Comparison of ENCODE assay signal across 8 cellular contexts in genomic region chr3:70982700-70983140, GRCh38.
DNase-seq lines count a peak whose midpoint lies in the region; ATAC-seq and TF ChIP-seq lines count a peak whose summit lies in the region.

No MANE protein-coding gene starts in this region.

- no peak overlapping the region for H2AK5ac ChIP-seq in trophoblast cell (ENCODE audit: low read length)

- H3K27me3 ChIP-seq in trophoblast cell (ENCODE audit: insufficient read depth, low read length) (no peaks in the 10 kb centered on the region), testis (no peaks in the 10 kb centered on the region)

- H3K27ac Mint-ChIP-seq in activated naive CD8-positive, alpha-beta T cell treated with anti-CD3 and anti-CD28 coated beads, Interleukin-2, amount 50 U/mL, for 24 hours: peak overlapping the region; percentile 82

- no peaks in the 10 kb centered on the region for H3K9me3 ChIP-seq in trophoblast cell (ENCODE audit: insufficient read depth, low read depth, low read length)
- H3K9me3 ChIP-seq in testis: no peaks in the 10 kb centered on the region

- no peaks in the 10 kb centered on the region for H3K9me3 Mint-ChIP-seq in activated naive CD8-positive, alpha-beta T cell treated with anti-CD3 and anti-CD28 coated beads, Interleukin-2, amount 50 U/mL, for 24 hours

- H3K4ac ChIP-seq in trophoblast cell (ENCODE audit: low read depth, low read length): no peak overlapping the region

- H3K4me1 ChIP-seq in trophoblast cell (ENCODE audit: control insufficient read depth in 1 of 2, insufficient read depth in 2 of 2, low read length in 2 of 2) (peaks cover 0 to 4% of the 10 kb centered on the region in 2 experiments), testis (peaks cover 2% of the 10 kb centered on the region)

- H2BK5ac ChIP-seq in trophoblast cell (ENCODE audit: low read depth, low read length, poor library complexity): peak overlapping the region; percentile 24

- peak overlapping the region; percentile 15 for H2BK12ac ChIP-seq in trophoblast cell (ENCODE audit: low read length)

- no peak overlapping the region for H2AFZ ChIP-seq in trophoblast cell (ENCODE audit: insufficient read depth, low read length, poor library complexity)

- H3K36me3 ChIP-seq in trophoblast cell (ENCODE audit: control insufficient read depth in 1 of 2, insufficient read depth in 2 of 2, low read length in 2 of 2) (peaks cover 0 to 1% of the 10 kb centered on the region in 2 experiments), testis (ENCODE audit: low read depth, missing control alignments) (no peaks in the 10 kb centered on the region)

- H4K8ac ChIP-seq in trophoblast cell (ENCODE audit: low read depth, low read length): peak overlapping the region; percentile 5

- intact Hi-C loops in Right ventricle myocardium superior (cut with DNase I): no loop called here
- intact Hi-C loops in testis (cut with DNase I; ENCODE audit: low total_unique reads): no loop called here

- peak overlapping the region; percentile 50 for H3K4me2 ChIP-seq in trophoblast cell (ENCODE audit: low read length)

- H3K27ac ChIP-seq in trophoblast cell (ENCODE audit: low read depth, low read length): peak overlapping the region; percentile 47
- H3K27ac ChIP-seq in testis: peak overlapping the region in 1 of 2 donors; percentile 66

- peak overlapping the region; percentile 27 for H2BK120ac ChIP-seq in trophoblast cell (ENCODE audit: insufficient read depth, low read length, poor library complexity)

- ATAC-seq in activated naive CD8-positive, alpha-beta T cell treated with anti-CD3 and anti-CD28 coated beads, Interleukin-2, amount 50 U/mL, for 24 hours: peak; percentile 55
- ATAC-seq in Right ventricle myocardium superior (ENCODE audit: poor library complexity) (peak; percentile 66), HG03520 (IDR thresholded peaks at IDR 0.05; ENCODE audit: unreplicated experiment) (no peak)

- peaks cover 2% of the 10 kb centered on the region for H3K79me1 ChIP-seq in trophoblast cell (ENCODE audit: low read length)

- H3K18ac ChIP-seq in trophoblast cell (ENCODE audit: low read length): no peak overlapping the region

- H3K27me3 Mint-ChIP-seq in activated naive CD8-positive, alpha-beta T cell treated with anti-CD3 and anti-CD28 coated beads, Interleukin-2, amount 50 U/mL, for 24 hours: no peaks in the 10 kb centered on the region

- H3K4me3 ChIP-seq in trophoblast cell (ENCODE audit: low read depth, low read length) (no peak overlapping the region), testis (no peak overlapping the region)

- H3K4me3 Mint-ChIP-seq in activated naive CD8-positive, alpha-beta T cell treated with anti-CD3 and anti-CD28 coated beads, Interleukin-2, amount 50 U/mL, for 24 hours: no peak overlapping the region

- peaks cover 74% of the 10 kb centered on the region for H3K4me1 Mint-ChIP-seq in activated naive CD8-positive, alpha-beta T cell treated with anti-CD3 and anti-CD28 coated beads, Interleukin-2, amount 50 U/mL, for 24 hours

- H4K12ac ChIP-seq in trophoblast cell (ENCODE audit: low read depth, low read length): peak overlapping the region; percentile 5

- no peak overlapping the region for H3K9ac ChIP-seq in trophoblast cell (ENCODE audit: low read length)

- H3K79me2 ChIP-seq in trophoblast cell (ENCODE audit: control insufficient read depth, insufficient read depth, low read length, poor library complexity): no peaks in the 10 kb centered on the region

- DNase-seq in stimulated activated CD4-positive, alpha-beta T cell treated with anti-CD3 and anti-CD28 coated beads, Interleukin-1b, Interleukin-23, amount 100 ng/mL, for 48 hours: peak; percentile 43
- no peak for DNase-seq in stimulated activated CD4-positive, alpha-beta T cell treated with anti-CD3 and anti-CD28 coated beads, Interleukin-4, amount 100 ng/mL, for 1 hour
- DNase-seq in HT1080 (ENCODE audit: low read depth) (peak; percentile 82), Right ventricle myocardium superior (no peak), trophoblast cell (peak; percentile 81 to 91), testis (no peak)
- DNase-seq in activated naive CD8-positive, alpha-beta T cell treated with anti-CD3 and anti-CD28 coated beads, Interleukin-2, amount 50 U/mL, for 24 hours: peak; percentile 10

- peaks cover 83% of the 10 kb centered on the region for H3K36me3 Mint-ChIP-seq in activated naive CD8-positive, alpha-beta T cell treated with anti-CD3 and anti-CD28 coated beads, Interleukin-2, amount 50 U/mL, for 24 hours (ENCODE audit: low read depth)

- no peak overlapping the region for H4K91ac ChIP-seq in trophoblast cell (ENCODE audit: low read depth, low read length)

- TF ChIP-seq CTCF in testis (IDR thresholded peaks at IDR 0.05): no peak

- no CpG with 5 or more reads among the region's 6 CpGs for WGBS in trophoblast cell (ENCODE audit: extremely low coverage, insufficient coverage, insufficient read length)
- WGBS in testis, 2 donors: 70 to 72% methylated on average over 6 of the region's 6 CpGs

- no peak for TF ChIP-seq POLR2A in testis (IDR thresholded peaks at IDR 0.05)

- H3K14ac ChIP-seq in trophoblast cell (ENCODE audit: low read length): peak overlapping the region; percentile 8

- no peak overlapping the region for H3K23ac ChIP-seq in trophoblast cell (ENCODE audit: low read length)

Comparison
In these comparisons a context has a peak if more than half of its experiments do, and no peak if none do; other contexts are left out.
1. DNase-seq: peak in stimulated activated CD4-positive, alpha-beta T cell treated with anti-CD3 and anti-CD28 coated beads, Interleukin-1b, Interleukin-23, amount 100 ng/mL, for 48 hours (single experiment), HT1080 (single experiment), activated naive CD8-positive, alpha-beta T cell treated with anti-CD3 and anti-CD28 coated beads, Interleukin-2, amount 50 U/mL, for 24 hours (single experiment) and trophoblast cell (2 of 2); none in stimulated activated CD4-positive, alpha-beta T cell treated with anti-CD3 and anti-CD28 coated beads, Interleukin-4, amount 100 ng/mL, for 1 hour (single experiment), Right ventricle myocardium superior (single experiment) and testis (single experiment).